ENCODE assay signal across 18 cellular contexts in the genomic region with DNA sequence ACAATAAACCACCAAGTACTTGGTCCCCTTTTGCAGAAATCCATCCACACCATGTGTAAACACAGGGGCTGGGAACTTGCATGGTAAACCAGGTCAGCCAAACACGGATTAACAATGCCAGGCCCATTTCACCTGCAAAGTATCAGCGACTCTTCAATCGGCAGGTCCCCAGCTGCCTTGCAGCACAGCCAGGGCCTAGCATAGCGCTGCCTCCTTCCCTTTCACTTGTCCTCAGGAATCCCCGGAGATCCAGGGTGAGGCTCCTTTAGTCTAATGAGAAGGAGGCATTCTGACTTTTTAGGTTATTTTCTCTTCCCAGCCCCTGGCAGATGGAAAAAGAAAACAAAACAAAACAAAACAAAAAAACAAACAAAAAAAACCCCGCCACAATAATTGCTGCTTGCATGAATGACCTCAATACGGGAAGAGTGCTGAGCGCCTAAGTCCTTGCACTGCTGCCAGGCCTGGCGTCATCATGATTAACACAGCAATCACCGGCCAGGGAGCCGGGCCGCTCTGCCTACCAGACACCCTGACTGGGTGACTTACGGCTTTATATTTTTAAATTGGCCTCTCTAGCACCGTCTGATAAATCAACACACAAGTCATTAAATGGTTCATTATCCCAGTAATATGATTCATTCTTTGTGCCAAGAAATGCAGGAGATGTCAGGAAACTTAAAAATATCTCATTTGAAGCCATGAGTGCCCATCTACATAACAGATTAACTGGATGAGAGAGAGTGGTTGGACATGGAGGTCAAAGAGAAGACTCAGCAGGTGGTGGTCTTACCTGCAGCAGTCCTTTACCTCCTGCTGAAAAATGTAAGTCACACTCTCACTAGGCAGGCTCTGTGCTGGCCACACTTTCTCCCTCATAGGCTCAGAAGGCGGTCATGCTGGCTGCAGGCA.
DNase-seq lines count a peak whose midpoint lies in the region; ATAC-seq and FAIRE-seq lines count a peak whose summit lies in the region.
"Had no signal": no experiment of that assay in that cellular context is flagged by ENCODE, and none has a peak within 500 bp of the region (broad histone marks: within the 10 kb centered on the region; RNA-seq: fewer than 3 reads in every experiment).

No MANE protein-coding gene starts in this region.

- H3K4me3 Mint-ChIP-seq in activated CD4-positive, alpha-beta T cell treated with anti-CD3 and anti-CD28 coated beads, Interleukin-2, amount 10 ng/mL, durations not matched to agents 24 days and 14 days: no peak overlapping the region
- H3K4me3 Mint-ChIP-seq in activated T-helper 17 cell treated with anti-CD3 and anti-CD28 coated beads, Interleukin-2, amount 50 U/mL, for 72 hours: no peak overlapping the region
- H3K4me3 Mint-ChIP-seq: activated T-cell treated with anti-CD3 and anti-CD28 coated beads, Interleukin-2, amount 50 U/mL, for 4 hours; type B pancreatic cell had no signal

- intact Hi-C loops in activated CD4-positive, alpha-beta T cell treated with anti-CD3 and anti-CD28 coated beads, Interleukin-2, amount 10 ng/mL, durations not matched to agents 24 days and 14 days (cut with micrococcal nuclease): no loop called here

- H3K36me3 Mint-ChIP-seq in activated CD4-positive, alpha-beta T cell treated with anti-CD3 and anti-CD28 coated beads, Interleukin-2, amount 10 ng/mL, durations not matched to agents 24 days and 14 days (ENCODE audit: low read depth): no peaks in the 10 kb centered on the region
- H3K36me3 Mint-ChIP-seq in activated T-helper 17 cell treated with anti-CD3 and anti-CD28 coated beads, Interleukin-2, amount 50 U/mL, for 72 hours (ENCODE audit: low read depth): no peaks in the 10 kb centered on the region
- H3K36me3 Mint-ChIP-seq: type B pancreatic cell had no signal

- H3K9me3 Mint-ChIP-seq in activated CD4-positive, alpha-beta T cell treated with anti-CD3 and anti-CD28 coated beads, Interleukin-2, amount 10 ng/mL, durations not matched to agents 24 days and 14 days: peaks cover 7% of the 10 kb centered on the region
- peaks cover 5% of the 10 kb centered on the region for H3K9me3 Mint-ChIP-seq in activated T-helper 17 cell treated with anti-CD3 and anti-CD28 coated beads, Interleukin-2, amount 50 U/mL, for 72 hours
- H3K9me3 Mint-ChIP-seq: type B pancreatic cell had no signal

- peak; percentile 4 for FAIRE-seq in RCC 7860 (lab: Jason Lieb, UNC)
- FAIRE-seq: D721Med had no signal

- no peak overlapping the region for H3K27ac Mint-ChIP-seq in activated CD4-positive, alpha-beta T cell treated with anti-CD3 and anti-CD28 coated beads, Interleukin-2, amount 10 ng/mL, durations not matched to agents 24 days and 14 days
- H3K27ac Mint-ChIP-seq in activated T-helper 17 cell treated with anti-CD3 and anti-CD28 coated beads, Interleukin-2, amount 50 U/mL, for 72 hours: no peak overlapping the region
- H3K27ac Mint-ChIP-seq: type B pancreatic cell had no signal

- peak; percentile 43 for DNase-seq in activated CD4-positive, alpha-beta T cell treated with anti-CD3 and anti-CD28 coated beads, Interleukin-2, amount 10 ng/mL, durations not matched to agents 24 days and 14 days
- DNase-seq in activated CD4-positive, alpha-beta T cell treated with anti-CD3 and anti-CD28 coated beads, Interleukin-2, amount 50 U/mL, for 48 hours: no peak
- no peak for DNase-seq in RCC 7860 (ENCODE audit: low spot score)
- peak; percentile 61 for DNase-seq in kidney tubule cell (ENCODE audit: low spot score)
- no peak for DNase-seq in T-helper 9 cell
- no peak for DNase-seq in activated naive CD4-positive, alpha-beta T cell treated with Interleukin-2 at 50 U/mL for 16 hours
- no peak for DNase-seq in SKM-1 treated with dmso at 0.1 percent for 144 hours (lab: John Stamatoyannopoulos, UW; ENCODE audit: unreplicated experiment)
- DNase-seq: activated T-cell treated with anti-CD3 and anti-CD28 coated beads, Interleukin-2, amount 50 U/mL, for 4 hours; aorta; effector CD4-positive, alpha-beta T cell; glutamatergic neuron; NCI-H524 treated with DMSO at 0.1 percent for 48 hours; WERI-Rb-1 had no signal

- no peaks in the 10 kb centered on the region for H3K27me3 Mint-ChIP-seq in activated CD4-positive, alpha-beta T cell treated with anti-CD3 and anti-CD28 coated beads, Interleukin-2, amount 10 ng/mL, durations not matched to agents 24 days and 14 days
- no peaks in the 10 kb centered on the region for H3K27me3 Mint-ChIP-seq in activated T-helper 17 cell treated with anti-CD3 and anti-CD28 coated beads, Interleukin-2, amount 50 U/mL, for 72 hours
- H3K27me3 Mint-ChIP-seq: type B pancreatic cell had no signal

- ATAC-seq in activated T-helper 17 cell treated with anti-CD3 and anti-CD28 coated beads, Interleukin-2, amount 50 U/mL, for 72 hours (replicated peaks): no peak
- ATAC-seq: A549; activated T-cell treated with anti-CD3 and anti-CD28 coated beads, Interleukin-2, amount 50 U/mL, for 4 hours; SK-N-SH treated with all-trans-retinoic acid at 6 μM for 48 hours had no signal

- H3K4me1 Mint-ChIP-seq in activated CD4-positive, alpha-beta T cell treated with anti-CD3 and anti-CD28 coated beads, Interleukin-2, amount 10 ng/mL, durations not matched to agents 24 days and 14 days: no peaks in the 10 kb centered on the region
- H3K4me1 Mint-ChIP-seq in activated T-helper 17 cell treated with anti-CD3 and anti-CD28 coated beads, Interleukin-2, amount 50 U/mL, for 72 hours: no peaks in the 10 kb centered on the region

Comparison
In these comparisons a context has a peak if more than half of its experiments do, and no peak if none do; other contexts are left out.
1. DNase-seq: peak in activated CD4-positive, alpha-beta T cell treated with anti-CD3 and anti-CD28 coated beads, Interleukin-2, amount 10 ng/mL, durations not matched to agents 24 days and 14 days (single experiment) and kidney tubule cell (single experiment); none in activated CD4-positive, alpha-beta T cell treated with anti-CD3 and anti-CD28 coated beads, Interleukin-2, amount 50 U/mL, for 48 hours (0 of 2), RCC 7860 (single experiment), T-helper 9 cell (single experiment), activated naive CD4-positive, alpha-beta T cell treated with Interleukin-2 at 50 U/mL for 16 hours (single experiment) and SKM-1 treated with dmso at 0.1 percent for 144 hours (single experiment).